ENCODE assay signal across 23 cellular contexts in genomic region chr11:36399236-36399635, GRCh38.
DNase-seq lines count a peak whose midpoint lies in the region; ATAC-seq and TF ChIP-seq lines count a peak whose summit lies in the region.
"Had no signal": no experiment of that assay in that cellular context is flagged by ENCODE, and none has a peak within 500 bp of the region (broad histone marks: within the 10 kb centered on the region; RNA-seq: fewer than 3 reads in every experiment).

No MANE protein-coding gene starts in this region.

- ATAC-seq in activated T-cell treated with anti-CD3 and anti-CD28 coated beads, Interleukin-2, amount 50 U/mL, for 72 hours (replicated peaks in 1 of 2): no peak
- ATAC-seq in left lung (peak; percentile 35), upper lobe of right lung (peak; percentile 37), GM19397 (IDR thresholded peaks at IDR 0.05; ENCODE audit: unreplicated experiment) (no peak), gastroesophageal sphincter (no peak)
- ATAC-seq: T-helper 17 cell had no signal

- H3K36me3 ChIP-seq in left lung (no peaks in the 10 kb centered on the region), upper lobe of right lung (peaks cover 6% of the 10 kb centered on the region), gastroesophageal sphincter (peaks cover 0 to 2% of the 10 kb centered on the region in 2 donors)
- H3K36me3 ChIP-seq: cardiac muscle cell had no signal

- TF ChIP-seq CTCF in left lung (IDR thresholded peaks at IDR 0.05) (no peak), upper lobe of right lung (IDR thresholded peaks at IDR 0.05) (no peak), gastroesophageal sphincter (IDR thresholded peaks at IDR 0.05) (no peak)

- TF ChIP-seq POLR2A in gastroesophageal sphincter (IDR thresholded peaks at IDR 0.05): no peak

- peak overlapping the region; percentile 58 for H3K27ac Mint-ChIP-seq in activated T-cell treated with anti-CD3 and anti-CD28 coated beads, Interleukin-2, amount 50 U/mL, for 72 hours
- H3K27ac Mint-ChIP-seq: activated naive CD8-positive, alpha-beta T cell; IgD-negative memory B cell had no signal

- 90 to 100% methylated on average over 1 to 4 of the region's 4 CpGs for WGBS in gastroesophageal sphincter (ENCODE audit: low coverage in 1 of 2), 2 donors

- peak overlapping the region; percentile 95 for H3K27ac ChIP-seq in angular gyrus (ENCODE audit: low read depth, low read length)
- no peak overlapping the region for H3K27ac ChIP-seq in left lung
- no peak overlapping the region for H3K27ac ChIP-seq in upper lobe of right lung
- H3K27ac ChIP-seq in gastroesophageal sphincter: no peak overlapping the region
- H3K27ac ChIP-seq: cardiac muscle cell had no signal

- DNase-seq in activated T-cell treated with anti-CD3 and anti-CD28 coated beads, Interleukin-2, amount 50 U/mL, for 72 hours: no peak
- DNase-seq in activated T-cell treated with anti-CD3 and anti-CD28 coated beads, Interleukin-2, amount 50 U/mL, for 1 hour: no peak
- DNase-seq in left lung (no peak), upper lobe of right lung (no peak)
- no peak for DNase-seq in activated effector memory CD4-positive, alpha-beta T cell treated with anti-CD3 and anti-CD28 coated beads, Interleukin-2, amount 50 U/mL, for 16 hours
- DNase-seq: aorta; COR-L47; dermis blood vessel endothelial cell; DND-41; H9; NCI-H1092 treated with DMSO at 0.1 percent for 48 hours; NCI-H187; NCI-H526 treated with DMSO at 0.1 percent for 48 hours; stimulated activated CD4-positive, alpha-beta T cell treated with anti-CD3 and anti-CD28 coated beads, Interleukin-15, amount 100 ng/mL, for 24 hours; T-helper 17 cell; trophoblast cell had no signal

- H3K4me1 ChIP-seq in left lung: peaks cover 0 to 6% of the 10 kb centered on the region in 2 donors
- peaks cover 15% of the 10 kb centered on the region for H3K4me1 ChIP-seq in upper lobe of right lung
- no peaks in the 10 kb centered on the region for H3K4me1 ChIP-seq in gastroesophageal sphincter

- H3K9me3 ChIP-seq in left lung (no peaks in the 10 kb centered on the region), upper lobe of right lung (no peaks in the 10 kb centered on the region), gastroesophageal sphincter (no peaks in the 10 kb centered on the region)

- no peak for TF ChIP-seq EP300 in gastroesophageal sphincter (IDR thresholded peaks at IDR 0.05)

- no peak overlapping the region for H3K4me3 Mint-ChIP-seq in activated T-cell treated with anti-CD3 and anti-CD28 coated beads, Interleukin-2, amount 50 U/mL, for 72 hours
- H3K4me3 Mint-ChIP-seq: activated naive CD8-positive, alpha-beta T cell; H9; stimulated activated naive CD8-positive, alpha-beta T cell treated with anti-CD3 and anti-CD28 coated beads, Interleukin-15, Interleukin-2, amounts not matched to agents 100 ng/mL and 50 ng/mL, for 24 hours; T-helper 17 cell had no signal

- no peaks in the 10 kb centered on the region for H3K27me3 Mint-ChIP-seq in activated T-cell treated with anti-CD3 and anti-CD28 coated beads, Interleukin-2, amount 50 U/mL, for 72 hours (ENCODE audit: low read depth)

- H3K4me3 ChIP-seq in left lung (no peak overlapping the region), upper lobe of right lung (no peak overlapping the region), gastroesophageal sphincter (no peak overlapping the region)
- H3K4me3 ChIP-seq: cardiac muscle cell had no signal

- peaks cover 37% of the 10 kb centered on the region for H3K4me1 Mint-ChIP-seq in activated T-cell treated with anti-CD3 and anti-CD28 coated beads, Interleukin-2, amount 50 U/mL, for 72 hours (ENCODE audit: low read depth)
- H3K4me1 Mint-ChIP-seq: H9 had no signal

- H3K9me3 Mint-ChIP-seq in activated T-cell treated with anti-CD3 and anti-CD28 coated beads, Interleukin-2, amount 50 U/mL, for 72 hours: no peaks in the 10 kb centered on the region
- H3K9me3 Mint-ChIP-seq: H9; IgD-negative memory B cell; stimulated activated naive CD8-positive, alpha-beta T cell treated with anti-CD3 and anti-CD28 coated beads, Interleukin-15, Interleukin-2, amounts not matched to agents 100 ng/mL and 50 ng/mL, for 24 hours had no signal

- H3K27me3 ChIP-seq in left lung: no peaks in the 10 kb centered on the region
- no peaks in the 10 kb centered on the region for H3K27me3 ChIP-seq in upper lobe of right lung
- peaks cover 6% of the 10 kb centered on the region for H3K27me3 ChIP-seq in gastroesophageal sphincter
- H3K27me3 ChIP-seq: cardiac muscle cell had no signal

- intact Hi-C loops in left lung (cut with DNase I): no loop called here
- intact Hi-C loops in upper lobe of right lung (cut with DNase I): no loop called here

- H3K36me3 Mint-ChIP-seq in activated T-cell treated with anti-CD3 and anti-CD28 coated beads, Interleukin-2, amount 50 U/mL, for 72 hours (ENCODE audit: insufficient read depth in 2 of 2): peaks cover 2% of the 10 kb centered on the region in 2 donors
- H3K36me3 Mint-ChIP-seq: activated naive CD8-positive, alpha-beta T cell had no signal

Comparison
In these comparisons a context has a peak if more than half of its experiments do, and no peak if none do; other contexts are left out.
1. ATAC-seq: peak in left lung (single experiment) and upper lobe of right lung (single experiment); none in activated T-cell treated with anti-CD3 and anti-CD28 coated beads, Interleukin-2, amount 50 U/mL, for 72 hours (0 of 2), GM19397 (single experiment) and gastroesophageal sphincter (single experiment).